ENCODE assay signal across 22 cellular contexts in genomic region chr18:9429662-9429993, GRCh38. TPM values are rescaled to one million over a fixed set of nuclear protein-coding genes. Genes with fewer than 3 reads are reported as not detected.
DNase-seq lines count a peak whose midpoint lies in the region; ATAC-seq and TF ChIP-seq lines count a peak whose summit lies in the region.
"Had no signal": no experiment of that assay in that cellular context is flagged by ENCODE, and none has a peak within 500 bp of the region (broad histone marks: within the 10 kb centered on the region; RNA-seq: fewer than 3 reads in every experiment).

No MANE protein-coding gene starts in this region.

- H4K8ac ChIP-seq in IMR-90 (ENCODE audit: low read depth in 2 of 2, low read length in 2 of 2) = no peak overlapping the region

- H3K14ac ChIP-seq in IMR-90 (replicated peaks; ENCODE audit: low read depth, low read length) = no peak overlapping the region

- no peak overlapping the region for H2BK15ac ChIP-seq in IMR-90 (ENCODE audit: low read depth, low read length)

- TF ChIP-seq CTCF in IMR-90 (conservative IDR thresholded peaks at IDR 0.05; ENCODE audit: low read depth, low read length) (no peak), coronary artery (IDR thresholded peaks at IDR 0.05) (no peak)

- WGBS in IMR-90 (ENCODE audit: extremely low coverage in 2 of 2, insufficient read length in 1 of 2), 2 experiments = 38% methylated on average over 3 of the region's 3 CpGs; no CpG with 5 or more reads in 1 of the 2 experiments

- no peaks in the 10 kb centered on the region for H3K79me1 ChIP-seq in IMR-90 (ENCODE audit: low read depth in 1 of 2, low read length in 2 of 2)

- no peak overlapping the region for H2AK5ac ChIP-seq in IMR-90 (ENCODE audit: low read depth, low read length)

- peaks cover 8% of the 10 kb centered on the region for H3K9me1 ChIP-seq in IMR-90 (ENCODE audit: insufficient read depth, low read length)

- POLR2A ChIA-PET in IMR-90 (lab: Charles Lee; ENCODE audit: unreplicated experiment) = no interaction called here

- H2BK20ac ChIP-seq in IMR-90 (ENCODE audit: low read depth, low read length) = no peak overlapping the region

- no peak overlapping the region for H3K56ac ChIP-seq in IMR-90 (ENCODE audit: extremely low read depth, insufficient read depth, low read length)

- H3K4ac ChIP-seq in IMR-90 (ENCODE audit: low read depth, low read length) = no peak overlapping the region

- no peak for TF ChIP-seq RAD21 in IMR-90 (IDR thresholded peaks at IDR 0.05; ENCODE audit: low read length)

- peaks cover 3% of the 10 kb centered on the region; the same call in 1 of the 2 replicates for H3K9me3 ChIP-seq in IMR-90 (ENCODE audit: control insufficient read depth, insufficient read depth, low read length)
- H3K9me3 ChIP-seq: thyroid gland had no signal

- in situ Hi-C loops in IMR-90 (cut with MboI; ENCODE audit: low sequenced_read_pairs) = no loop called here

- no peak overlapping the region for H2AFZ ChIP-seq in IMR-90 (replicated peaks; ENCODE audit: low read length, poor library complexity)

- peaks cover 6% of the 10 kb centered on the region; the same call in 1 of the 2 replicates for H3K4me1 ChIP-seq in IMR-90 (ENCODE audit: control insufficient read depth, insufficient read depth, low read length)
- H3K4me1 ChIP-seq: thyroid gland had no signal

- no peak overlapping the region for H2AK9ac ChIP-seq in IMR-90 (replicated peaks; ENCODE audit: low read depth, low read length, poor library complexity)

- H4K91ac ChIP-seq in IMR-90 (ENCODE audit: insufficient read depth, low read depth, low read length) = no peak overlapping the region

- H3K4me2 ChIP-seq in IMR-90 (ENCODE audit: low read depth, low read length) = peak overlapping the region; percentile 26; the same call in 1 of the 2 replicates

- H4K5ac ChIP-seq in IMR-90 (ENCODE audit: low read depth, low read length) = no peak overlapping the region

- H3K27me3 ChIP-seq in IMR-90 (ENCODE audit: control insufficient read depth, insufficient read depth, low read length) (no peaks in the 10 kb centered on the region), layer of hippocampus (ENCODE audit: control insufficient read depth, insufficient read depth, low read length) (no peaks in the 10 kb centered on the region)
- H3K27me3 ChIP-seq: brain microvascular endothelial cell, thyroid gland had no signal

- H3K23ac ChIP-seq in IMR-90 (ENCODE audit: low read depth, low read length) = no peak overlapping the region

- BruUV-seq in IMR-90 (replicated peaks; lab: Mats Ljungman, UMichigan) = no TSS peak

- intact Hi-C loops in IMR-90 (cut with micrococcal nuclease) = loop anchor here (5.0 kb wide), 1 partner anchor 33 kb away; no protein-coding TSS in a partner anchor

- TF ChIP-seq POLR2A in IMR-90 (IDR thresholded peaks at IDR 0.05; ENCODE audit: low read depth, low read length) = no peak

- H2BK5ac ChIP-seq in IMR-90 (ENCODE audit: low read depth, low read length, poor library complexity, severe bottlenecking) = no peak overlapping the region

- no peak overlapping the region for H3K4me3 ChIP-seq in IMR-90 (ENCODE audit: insufficient read depth, low read depth, low read length)
- no peak overlapping the region for H3K4me3 ChIP-seq in coronary artery
- H3K4me3 ChIP-seq: lung, thyroid gland had no signal

- no peaks in the 10 kb centered on the region for H3K36me3 ChIP-seq in IMR-90 (ENCODE audit: control insufficient read depth, insufficient read depth, low read length)
- H3K36me3 ChIP-seq: brain microvascular endothelial cell, thyroid gland had no signal

- CTCF ChIA-PET in IMR-90 (lab: Yijun Ruan, JAX) = no interaction called here

- H2BK120ac ChIP-seq in IMR-90 (ENCODE audit: low read depth, low read length) = no peak overlapping the region

- H4K20me1 ChIP-seq in IMR-90 (ENCODE audit: insufficient read depth, low read length) = no peaks in the 10 kb centered on the region

- dilution Hi-C loops in IMR-90 (cut with HindIII; ENCODE audit: low sequenced_read_pairs, unreplicated experiment) = no loop called here

- DNase-seq in AG08395 (ENCODE audit: low spot score) = peak; percentile 88
- peak; percentile 46 for DNase-seq in IMR-90
- peak; percentile 76 for DNase-seq in epidermal melanocyte (ENCODE audit: insufficient read length, low spot score)
- DNase-seq in coronary artery (ENCODE audit: low spot score) = no peak
- no peak for DNase-seq in SKM-1 treated with dmso at 0.1 percent for 144 hours (lab: John Stamatoyannopoulos, UW; ENCODE audit: unreplicated experiment)
- DNase-seq: activated CD4-positive, CD25-positive, alpha-beta regulatory T cell; activated CD8-positive, alpha-beta T cell treated with anti-CD3 and anti-CD28 coated beads for 36 hours; activated T-cell treated with anti-CD3 and anti-CD28 coated beads, Interleukin-2, amount 50 U/mL, for 4 hours; brain microvascular endothelial cell; MV-4-11; NCI-H2029; NCI-H446 treated with DMSO at 0.1 percent for 48 hours; occipital lobe; right cardiac atrium; thyroid gland had no signal

- no peak overlapping the region for H3K18ac ChIP-seq in IMR-90 (ENCODE audit: low read depth, low read length)

- no peak overlapping the region for H3K27ac ChIP-seq in IMR-90 (ENCODE audit: insufficient read depth, low read length)
- H3K27ac ChIP-seq in layer of hippocampus (ENCODE audit: low read depth, low read length) = peak overlapping the region; percentile 3
- H3K27ac ChIP-seq in coronary artery = no peak overlapping the region
- H3K27ac ChIP-seq: brain microvascular endothelial cell, HL-60, thyroid gland had no signal

- H3K9ac ChIP-seq in IMR-90 (ENCODE audit: low read depth, low read length) = no peak overlapping the region

- ATAC-seq in IMR-90 (ENCODE audit: low read depth) (peak; percentile 52; the same call in 1 of the 2 replicates), HG02973 (IDR thresholded peaks at IDR 0.05; ENCODE audit: unreplicated experiment) (no peak), GM19324 (IDR thresholded peaks at IDR 0.05; ENCODE audit: low FRiP score, unreplicated experiment) (no peak)
- ATAC-seq: activated CD8-positive, alpha-beta T cell treated with anti-CD3 and anti-CD28 coated beads for 36 hours; activated naive CD4-positive, alpha-beta T cell treated with anti-CD3 and anti-CD28 coated beads, Interleukin-2, amount 50 U/mL, for 72 hours; activated T-cell treated with anti-CD3 and anti-CD28 coated beads, Interleukin-2, amount 50 U/mL, for 4 hours; Panc1; right cardiac atrium had no signal

TF ChIP-seq in IMR-90, 13 proteins besides CTCF, POLR2A, EP300 and RAD21:
- TF ChIP-seq RCOR1 (IDR thresholded peaks at IDR 0.05; ENCODE audit: insufficient replicate concordance, low read length) = no peak

RNA-seq across cellular contexts. Expression of gene RALBP1, which starts 45.7 kb away (rescaled TPM):
- 38.2 and 58.9 TPM in 2 replicates for total RNA-seq in IMR-90 (2012; rRNA removed)
- 30.6 and 31.6 TPM in 2 replicates for polyA plus RNA-seq in IMR-90 (2012; rRNA removed)
- 19.5 and 39.0 TPM in 2 replicates for polyA plus RNA-seq in IMR-90 (2012; cell fraction: cytosol; rRNA removed)
- polyA plus RNA-seq in IMR-90 (2012; cell fraction: nucleus; rRNA removed; ENCODE audit: low replicate concordance) = 18.1 and 18.9 TPM in 2 replicates

Comparison
In these comparisons a context has a peak if more than half of its experiments do, and no peak if none do; other contexts are left out.
1. DNase-seq: peak in AG08395 (single experiment), IMR-90 (single experiment) and epidermal melanocyte (single experiment); none in coronary artery (single experiment) and SKM-1 treated with dmso at 0.1 percent for 144 hours (single experiment).